Comparison of ENCODE assay signal across 1 cellular context in genomic region chr6:156889469-156889868, GRCh38.
TF ChIP-seq lines count a peak whose summit lies in the region.

No MANE protein-coding gene starts in this region.

TF ChIP-seq in GM23338, 12 proteins besides CTCF, POLR2A, EP300 and RAD21 (continued from another document):
- TF ChIP-seq ZNF462 (CRISPR knock-in tag; IDR thresholded peaks at IDR 0.05) = no peak
- no peak for TF ChIP-seq CREB1 (CRISPR knock-in tag; IDR thresholded peaks at IDR 0.05; ENCODE audit: low read depth)
